ENCODE assay signal across 8 cellular contexts in genomic region chr2:101152195-101153076, GRCh38. TPM values are rescaled to one million over a fixed set of nuclear protein-coding genes. Genes with fewer than 3 reads are reported as not detected.
DNase-seq lines count a peak whose midpoint lies in the region; ATAC-seq and TF ChIP-seq lines count a peak whose summit lies in the region.

No MANE protein-coding gene starts in this region.

- POLR2A ChIA-PET in activated CD8-positive, alpha-beta T cell treated with anti-CD3 and anti-CD28 coated beads for 36 hours (lab: Charles Lee) = interaction anchor here (1.1 to 1.4 kb wide), 2 partner anchors 149 kb away, joined by 3 to 4 read pairs; no protein-coding TSS in a partner anchor
- POLR2A ChIA-PET in naive thymus-derived CD4-positive, alpha-beta T cell (lab: Charles Lee) = interaction anchor here (0.6 kb wide), 1 partner anchor 564 kb away, joined by 4 read pairs; no protein-coding TSS in a partner anchor

- DNase-seq in BE2C (peak; percentile 28), NCI-H2196 (lab: John Stamatoyannopoulos, UW; ENCODE audit: unreplicated experiment) (peak; percentile 72), fibroblast of villous mesenchyme (ENCODE audit: low read depth) (peak; percentile 84), ureter (ENCODE audit: low spot score) (no peak)
- DNase-seq in activated CD8-positive, alpha-beta T cell treated with anti-CD3 and anti-CD28 coated beads for 36 hours = peak; percentile 40
- peak in 1 of 9 donors; percentile 10 for DNase-seq in naive thymus-derived CD4-positive, alpha-beta T cell

- CTCF ChIA-PET in activated CD8-positive, alpha-beta T cell treated with anti-CD3 and anti-CD28 coated beads for 36 hours (lab: Charles Lee) = interaction anchor here (0.6 to 5.4 kb wide), 10 partner anchors 13 to 147 kb away, joined by 3 to 29 read pairs (median 4); no protein-coding TSS in a partner anchor
- CTCF ChIA-PET in naive thymus-derived CD4-positive, alpha-beta T cell (lab: Charles Lee) = interaction anchor here (0.6 to 2.3 kb wide), 5 partner anchors 32 to 141 kb away, joined by 3 to 7 read pairs (median 4); no protein-coding TSS in a partner anchor

- H3K9me3 Mint-ChIP-seq in activated CD8-positive, alpha-beta T cell treated with anti-CD3 and anti-CD28 coated beads for 36 hours = no peaks in the 10 kb centered on the region
- H3K9me3 Mint-ChIP-seq in naive thymus-derived CD4-positive, alpha-beta T cell = no peaks in the 10 kb centered on the region

- peak overlapping the region; percentile 72 for H3K4me3 Mint-ChIP-seq in activated CD8-positive, alpha-beta T cell treated with anti-CD3 and anti-CD28 coated beads for 36 hours
- H3K4me3 Mint-ChIP-seq in naive thymus-derived CD4-positive, alpha-beta T cell = peak overlapping the region; percentile 76 to 90 (median 86)

- no peak for TF ChIP-seq POLR2A in GM18505 (IDR thresholded peaks at IDR 0.05; ENCODE audit: borderline replicate concordance, extremely low read depth, insufficient read depth, insufficient read length)

- H3K4me1 Mint-ChIP-seq in activated CD8-positive, alpha-beta T cell treated with anti-CD3 and anti-CD28 coated beads for 36 hours (ENCODE audit: low read depth) = peaks cover 16% of the 10 kb centered on the region
- H3K4me1 Mint-ChIP-seq in naive thymus-derived CD4-positive, alpha-beta T cell = peaks cover 14 to 36% (median 25%) of the 10 kb centered on the region in 7 donors

- H3K36me3 ChIP-seq in BE2C = no peaks in the 10 kb centered on the region
- H3K36me3 ChIP-seq in naive thymus-derived CD4-positive, alpha-beta T cell (ENCODE audit: control insufficient read depth in 2 of 3, insufficient read depth in 3 of 3, low read length in 3 of 3) = no peaks in the 10 kb centered on the region

- H3K36me3 Mint-ChIP-seq in activated CD8-positive, alpha-beta T cell treated with anti-CD3 and anti-CD28 coated beads for 36 hours (ENCODE audit: low read depth) = no peaks in the 10 kb centered on the region
- H3K36me3 Mint-ChIP-seq in naive thymus-derived CD4-positive, alpha-beta T cell = no peaks in the 10 kb centered on the region

- no peak overlapping the region for H3K27ac Mint-ChIP-seq in activated CD8-positive, alpha-beta T cell treated with anti-CD3 and anti-CD28 coated beads for 36 hours
- peak overlapping the region in 6 of 9 donors; percentile 23 to 79 (median 66) for H3K27ac Mint-ChIP-seq in naive thymus-derived CD4-positive, alpha-beta T cell

- peak; percentile 54 for ATAC-seq in GM18505 (IDR thresholded peaks at IDR 0.05; ENCODE audit: unreplicated experiment)
- ATAC-seq in HG02981 (IDR thresholded peaks at IDR 0.05; ENCODE audit: unreplicated experiment) = peak; percentile 53
- ATAC-seq in activated CD8-positive, alpha-beta T cell treated with anti-CD3 and anti-CD28 coated beads for 36 hours = peak; percentile 24
- ATAC-seq in naive thymus-derived CD4-positive, alpha-beta T cell = peak; percentile 53

- intact Hi-C loops in activated CD8-positive, alpha-beta T cell treated with anti-CD3 and anti-CD28 coated beads for 36 hours (cut with micrococcal nuclease) = no loop called here
- intact Hi-C loops in naive thymus-derived CD4-positive, alpha-beta T cell (cut with micrococcal nuclease) = loop anchor here (1.0 to 5.0 kb wide), 5 partner anchors 53 to 540 kb away; partner anchors contain the start of gene RPL31 (in 1 of the 2)

- TF ChIP-seq CTCF in BE2C (IDR thresholded peaks at IDR 0.05; ENCODE audit: low read depth, low read length) = peak; percentile 66
- peak; percentile 32 for TF ChIP-seq CTCF in activated CD8-positive, alpha-beta T cell treated with anti-CD3 and anti-CD28 coated beads for 36 hours (IDR thresholded peaks at IDR 0.05)
- peak; percentile 79 for TF ChIP-seq CTCF in fibroblast of villous mesenchyme (IDR thresholded peaks at IDR 0.05; ENCODE audit: insufficient read depth, low read depth, low read length)

- peaks cover 25% of the 10 kb centered on the region for H3K27me3 Mint-ChIP-seq in activated CD8-positive, alpha-beta T cell treated with anti-CD3 and anti-CD28 coated beads for 36 hours
- H3K27me3 Mint-ChIP-seq in naive thymus-derived CD4-positive, alpha-beta T cell = peaks cover 0 to 69% (median 10%) of the 10 kb centered on the region in 5 donors

- H3K27me3 ChIP-seq in BE2C = no peaks in the 10 kb centered on the region
- H3K27me3 ChIP-seq in naive thymus-derived CD4-positive, alpha-beta T cell (ENCODE audit: control insufficient read depth in 2 of 2, insufficient read depth in 2 of 2, low read length in 2 of 2) = peaks cover 0 to 4% of the 10 kb centered on the region in 2 donors

- peaks cover 8% of the 10 kb centered on the region for H3K4me1 ChIP-seq in BE2C
- H3K4me1 ChIP-seq in naive thymus-derived CD4-positive, alpha-beta T cell (ENCODE audit: control insufficient read depth in 2 of 2, insufficient read depth in 2 of 2, low read length in 2 of 2) = peaks cover 8 to 19% of the 10 kb centered on the region in 2 donors

- no peaks in the 10 kb centered on the region for H3K9me3 ChIP-seq in BE2C
- H3K9me3 ChIP-seq in naive thymus-derived CD4-positive, alpha-beta T cell (ENCODE audit: control insufficient read depth in 2 of 3, low read length in 3 of 3) = no peaks in the 10 kb centered on the region

- H3K27ac ChIP-seq in naive thymus-derived CD4-positive, alpha-beta T cell (ENCODE audit: low read depth, low read length) = no peak overlapping the region

- H3K4me3 ChIP-seq in BE2C (ENCODE audit: low read depth, low read length) (peak overlapping the region; percentile 64), fibroblast of villous mesenchyme (ENCODE audit: low read depth, low read length) (peak overlapping the region; percentile 67)
- H3K4me3 ChIP-seq in naive thymus-derived CD4-positive, alpha-beta T cell (ENCODE audit: low read length) = peak overlapping the region; percentile 40

RNA-seq across cellular contexts. Expression of gene TBC1D8, which starts 1.3 kb away (rescaled TPM):
- 14.0 TPM for polyA plus RNA-seq in BE2C (2012; ENCODE audit: insufficient read depth, insufficient read length, low read depth)
- total RNA-seq in activated CD8-positive, alpha-beta T cell treated with anti-CD3 and anti-CD28 coated beads for 36 hours = 1 to 10 TPM; 3.2 to 3.3 TPM
- 10.6 and 13.4 TPM in 2 replicates for total RNA-seq in fibroblast of villous mesenchyme
- 10 to 100 TPM in 1 of 5 experiments, 1 to 10 TPM in 3, under 1 TPM in 1; 0.87 to 20.1 (median 2.4) TPM for total RNA-seq in naive thymus-derived CD4-positive, alpha-beta T cell
- polyA plus RNA-seq in naive thymus-derived CD4-positive, alpha-beta T cell = under 1 TPM; 0.30 to 0.37 TPM
- total RNA-seq in ureter = 69.1 TPM
